8 cellular contexts compared by ENCODE assay signal in genomic region chr19:36604656-36605100, GRCh38. TPM values are rescaled to one million over a fixed set of nuclear protein-coding genes. Genes with fewer than 3 reads are reported as not detected.
DNase-seq lines count a peak whose midpoint lies in the region; ATAC-seq, FAIRE-seq and TF ChIP-seq lines count a peak whose summit lies in the region.

No MANE protein-coding gene starts in this region.

- H4K20me1 ChIP-seq in endothelial cell of umbilical vein (replicated peaks; ENCODE audit: control insufficient read depth, extremely low read depth, insufficient read depth, low read length) = no peaks in the 10 kb centered on the region

- H3K9me3 ChIP-seq in endothelial cell of umbilical vein (replicated peaks; ENCODE audit: control insufficient read depth, insufficient read depth, low read length) (no peaks in the 10 kb centered on the region), mucosa of rectum (ENCODE audit: control insufficient read depth in 2 of 2, low read length in 2 of 2) (peaks cover 2 to 11% of the 10 kb centered on the region in 2 donors)

- TF ChIP-seq CTCF in HFFc6 (IDR thresholded peaks at IDR 0.05) (no peak), endothelial cell of umbilical vein (IDR thresholded peaks at IDR 0.05; ENCODE audit: extremely low read depth in 1 of 2, insufficient read depth in 1 of 2, low read depth in 1 of 2, low read length in 2 of 2) (no peak)

- H3K4me3 ChIP-seq in endothelial cell of umbilical vein (replicated peaks in 1 of 3; ENCODE audit: insufficient read depth in 1 of 3, low read depth in 1 of 3, low read length in 3 of 3) (peak overlapping the region; percentile 56 to 82 (median 61)), mucosa of rectum (ENCODE audit: low read length in 2 of 2) (peak overlapping the region; percentile 72 to 80)

- TF ChIP-seq POLR2A in endothelial cell of umbilical vein (IDR thresholded peaks at IDR 0.05; ENCODE audit: low read depth, low read length) = no peak

- H2AFZ ChIP-seq in endothelial cell of umbilical vein (ENCODE audit: low read depth, low read length) = peak overlapping the region; percentile 95

- no peaks in the 10 kb centered on the region for H3K4me1 ChIP-seq in endothelial cell of umbilical vein (ENCODE audit: control insufficient read depth, extremely low read depth, insufficient read depth, low read length)
- no peaks in the 10 kb centered on the region for H3K4me1 ChIP-seq in mucosa of rectum (ENCODE audit: control insufficient read depth in 2 of 2, insufficient read depth in 2 of 2, low read length in 2 of 2)

- CTCF ChIA-PET in activated CD8-positive, alpha-beta memory T cell treated with anti-CD3 and anti-CD28 coated beads, Interleukin-2, amount 10 ng/mL, durations not matched to agents 7 days and 5 days (lab: Charles Lee) = interaction anchor here (0.6 to 1.9 kb wide), 3 partner anchors 8 to 115 kb away, joined by 3 to 4 read pairs (median 3); partner anchors contain the start of genes ZNF529 and ZNF566
- CTCF ChIA-PET in endothelial cell of umbilical vein (lab: Charles Lee) = no interaction called here

- H3K36me3 ChIP-seq in endothelial cell of umbilical vein (ENCODE audit: control insufficient read depth in 2 of 2, extremely low read depth in 1 of 2, insufficient read depth in 2 of 2, low read length in 2 of 2) = no peaks in the 10 kb centered on the region
- peaks cover 0 to 5% of the 10 kb centered on the region in 2 donors for H3K36me3 ChIP-seq in mucosa of rectum (ENCODE audit: control insufficient read depth in 2 of 2, insufficient read depth in 2 of 2, low read length in 2 of 2)

- intact Hi-C loops in endothelial cell of umbilical vein (cut with micrococcal nuclease) = loop anchor here (2.0 kb wide), 2 partner anchors 32 to 62 kb away; partner anchors contain the start of genes ZNF461 and ZNF529

- H3K27ac Mint-ChIP-seq in HFFc6 = peak overlapping the region; percentile 56
- peak overlapping the region; percentile 91 for H3K27ac Mint-ChIP-seq in activated CD8-positive, alpha-beta memory T cell treated with anti-CD3 and anti-CD28 coated beads, Interleukin-2, amount 10 ng/mL, durations not matched to agents 7 days and 5 days

- DNase-seq in GM03348 (ENCODE audit: low spot score) (peak; percentile 50), HFFc6 (peak; percentile 23), NCI-H2171 treated with DMSO at 0.1 percent for 48 hours (lab: John Stamatoyannopoulos, UW) (peak; percentile 56), endothelial cell of umbilical vein (ENCODE audit: low read depth, low spot score) (peak; percentile 55), NCI-H774 (lab: John Stamatoyannopoulos, UW) (no peak)
- peak; percentile 91 for DNase-seq in activated CD8-positive, alpha-beta memory T cell treated with anti-CD3 and anti-CD28 coated beads, Interleukin-2, amount 10 ng/mL, durations not matched to agents 7 days and 5 days
- peak; percentile 91 for DNase-seq in stimulated activated CD8-positive, alpha-beta memory T cell treated with anti-CD3 and anti-CD28 coated beads, Interleukin-4, amount 100 ng/mL, for 48 hours

- no peaks in the 10 kb centered on the region for H3K9me1 ChIP-seq in endothelial cell of umbilical vein (replicated peaks; ENCODE audit: control insufficient read depth, extremely low read depth, insufficient read depth, low read length)

- dilution Hi-C loops in endothelial cell of umbilical vein (cut with MboI; ENCODE audit: extremely low pct_ligation_motif_present, low sequenced_read_pairs) = no loop called here

- POLR2A ChIA-PET in endothelial cell of umbilical vein (lab: Charles Lee) = no interaction called here

- H3K9ac ChIP-seq in endothelial cell of umbilical vein (replicated peaks; ENCODE audit: extremely low read depth, insufficient read depth, low read length) (peak overlapping the region; percentile 50), mucosa of rectum (ENCODE audit: low read depth in 1 of 2, low read length in 2 of 2) (peak overlapping the region; percentile 53 to 63)

- no peak for FAIRE-seq in endothelial cell of umbilical vein (lab: Jason Lieb, UNC)

- H3K4me3 Mint-ChIP-seq in HFFc6 = peak overlapping the region; percentile 91
- peak overlapping the region; percentile 78 for H3K4me3 Mint-ChIP-seq in activated CD8-positive, alpha-beta memory T cell treated with anti-CD3 and anti-CD28 coated beads, Interleukin-2, amount 10 ng/mL, durations not matched to agents 7 days and 5 days

- ATAC-seq in activated CD8-positive, alpha-beta memory T cell treated with anti-CD3 and anti-CD28 coated beads, Interleukin-2, amount 10 ng/mL, durations not matched to agents 7 days and 5 days = peak; percentile 88

- peaks cover 39% of the 10 kb centered on the region for H3K36me3 Mint-ChIP-seq in HFFc6 (ENCODE audit: low read depth)
- peaks cover 51% of the 10 kb centered on the region for H3K36me3 Mint-ChIP-seq in activated CD8-positive, alpha-beta memory T cell treated with anti-CD3 and anti-CD28 coated beads, Interleukin-2, amount 10 ng/mL, durations not matched to agents 7 days and 5 days

- H3K27me3 Mint-ChIP-seq in HFFc6 (ENCODE audit: insufficient read depth) = peaks cover 1% of the 10 kb centered on the region; the same call in 1 of the 2 replicates
- no peaks in the 10 kb centered on the region for H3K27me3 Mint-ChIP-seq in activated CD8-positive, alpha-beta memory T cell treated with anti-CD3 and anti-CD28 coated beads, Interleukin-2, amount 10 ng/mL, durations not matched to agents 7 days and 5 days

- no peaks in the 10 kb centered on the region for H3K79me2 ChIP-seq in endothelial cell of umbilical vein (ENCODE audit: control insufficient read depth, insufficient read depth, low read length)

- BruUV-seq in endothelial cell of umbilical vein (replicated peaks; lab: Mats Ljungman, UMichigan) = no TSS peak

- H3K27me3 ChIP-seq in endothelial cell of umbilical vein (ENCODE audit: control insufficient read depth in 2 of 2, insufficient read depth in 2 of 2, low read length in 2 of 2) (no peaks in the 10 kb centered on the region), mucosa of rectum (ENCODE audit: control insufficient read depth in 2 of 2, insufficient read depth in 2 of 2, low read length in 2 of 2) (no peaks in the 10 kb centered on the region)

- H3K4me2 ChIP-seq in endothelial cell of umbilical vein (ENCODE audit: insufficient read depth, low read length) = peak overlapping the region; percentile 72

- peaks cover 14% of the 10 kb centered on the region for H3K4me1 Mint-ChIP-seq in HFFc6 (ENCODE audit: low read depth)
- peaks cover 15% of the 10 kb centered on the region for H3K4me1 Mint-ChIP-seq in activated CD8-positive, alpha-beta memory T cell treated with anti-CD3 and anti-CD28 coated beads, Interleukin-2, amount 10 ng/mL, durations not matched to agents 7 days and 5 days

- no peak overlapping the region for H3K27ac ChIP-seq in endothelial cell of umbilical vein (ENCODE audit: insufficient read depth, low read depth, low read length)
- peak overlapping the region; percentile 25 to 74 for H3K27ac ChIP-seq in mucosa of rectum (ENCODE audit: low read depth in 2 of 2, low read length in 2 of 2)

- H3K9me3 Mint-ChIP-seq in HFFc6 = peaks cover 61% of the 10 kb centered on the region
- H3K9me3 Mint-ChIP-seq in activated CD8-positive, alpha-beta memory T cell treated with anti-CD3 and anti-CD28 coated beads, Interleukin-2, amount 10 ng/mL, durations not matched to agents 7 days and 5 days (ENCODE audit: low read depth) = peaks cover 19% of the 10 kb centered on the region

TF ChIP-seq in endothelial cell of umbilical vein, 7 proteins besides CTCF, POLR2A, EP300 and RAD21:
- TF ChIP-seq FOS (IDR thresholded peaks at IDR 0.05; ENCODE audit: borderline replicate concordance, insufficient read depth, low read length) = no peak
- TF ChIP-seq MAX (IDR thresholded peaks at IDR 0.05; ENCODE audit: insufficient read depth, insufficient read length) = no peak
- TF ChIP-seq GATA2 (IDR thresholded peaks at IDR 0.05; ENCODE audit: insufficient read depth, insufficient read length, low read depth, low read length) = no peak
- TF ChIP-seq POLR2AphosphoS5 (IDR thresholded peaks at IDR 0.05; ENCODE audit: insufficient read depth, low read depth, low read length) = no peak
- TF ChIP-seq MYC (IDR thresholded peaks at IDR 0.05; ENCODE audit: low read depth, low read length) = no peak
- no peak for TF ChIP-seq EZH2 (IDR thresholded peaks at IDR 0.05; ENCODE audit: borderline replicate concordance, low read depth, low read length, severe bottlenecking)
- no peak for TF ChIP-seq JUN (IDR thresholded peaks at IDR 0.05; ENCODE audit: borderline replicate concordance, insufficient read depth, insufficient read length, low read depth)

RNA-seq across cellular contexts. Expression of gene ZNF382, which starts 0.4 kb away (rescaled TPM):
- 1 to 10 TPM; 1.5 to 3.6 (median 2.5) TPM for total RNA-seq in HFFc6 (2021; fragmentation: NEBNext Ultra II Directional; extraction: Animal tissue kit (Norgen Biotek cat#: 25700))
- total RNA-seq in activated CD8-positive, alpha-beta memory T cell treated with anti-CD3 and anti-CD28 coated beads, Interleukin-2, amount 10 ng/mL, durations not matched to agents 7 days and 5 days = 10 to 100 TPM; 11.2 to 12.4 TPM
- total RNA-seq in endothelial cell of umbilical vein = 4.2 and 4.3 TPM in 2 replicates
- polyA plus RNA-seq in endothelial cell of umbilical vein = 1.4 and 1.8 TPM in 2 replicates
- 0.65 and 1.1 TPM in 2 replicates for polyA plus RNA-seq in endothelial cell of umbilical vein (2011; cell fraction: cytosol; rRNA removed)
- 3.0 and 3.3 TPM in 2 replicates for polyA plus RNA-seq in endothelial cell of umbilical vein (2011; cell fraction: nucleus; rRNA removed)
- polyA plus RNA-seq in endothelial cell of umbilical vein (2012) = 1.9 and 2.0 TPM in 2 replicates
- 4.0 and 4.1 TPM in 2 replicates for polyA minus RNA-seq in endothelial cell of umbilical vein
- not detected for polyA minus RNA-seq in endothelial cell of umbilical vein (2011; cell fraction: cytosol; rRNA and poly(A)+ RNA removed)
- polyA minus RNA-seq in endothelial cell of umbilical vein (2011; cell fraction: nucleus; rRNA and poly(A)+ RNA removed) = 4.1 and 7.4 TPM in 2 replicates

RNA-seq across cellular contexts. Expression of gene ZNF529, which starts 31.6 kb away (rescaled TPM):
- 1 to 10 TPM; 5.5 to 8.7 (median 7.5) TPM for total RNA-seq in HFFc6 (2021; fragmentation: NEBNext Ultra II Directional; extraction: Animal tissue kit (Norgen Biotek cat#: 25700))
- total RNA-seq in activated CD8-positive, alpha-beta memory T cell treated with anti-CD3 and anti-CD28 coated beads, Interleukin-2, amount 10 ng/mL, durations not matched to agents 7 days and 5 days = 10 to 100 TPM; 11.8 to 16.8 TPM
- 5.3 and 8.4 TPM in 2 replicates for total RNA-seq in endothelial cell of umbilical vein
- 4.1 and 4.9 TPM in 2 replicates for polyA plus RNA-seq in endothelial cell of umbilical vein
- 2.4 and 2.7 TPM in 2 replicates for polyA plus RNA-seq in endothelial cell of umbilical vein (2011; cell fraction: cytosol; rRNA removed)
- 7.5 and 9.9 TPM in 2 replicates for polyA plus RNA-seq in endothelial cell of umbilical vein (2011; cell fraction: nucleus; rRNA removed)
- 3.8 and 5.4 TPM in 2 replicates for polyA plus RNA-seq in endothelial cell of umbilical vein (2012)
- 6.7 and 7.6 TPM in 2 replicates for polyA minus RNA-seq in endothelial cell of umbilical vein
- 3.0 TPM for polyA minus RNA-seq in endothelial cell of umbilical vein (2011; cell fraction: cytosol; rRNA and poly(A)+ RNA removed)
- 4.3 and 7.1 TPM in 2 replicates for polyA minus RNA-seq in endothelial cell of umbilical vein (2011; cell fraction: nucleus; rRNA and poly(A)+ RNA removed)
